Comparison of ENCODE assay signal across 11 cellular contexts in the genomic region with DNA sequence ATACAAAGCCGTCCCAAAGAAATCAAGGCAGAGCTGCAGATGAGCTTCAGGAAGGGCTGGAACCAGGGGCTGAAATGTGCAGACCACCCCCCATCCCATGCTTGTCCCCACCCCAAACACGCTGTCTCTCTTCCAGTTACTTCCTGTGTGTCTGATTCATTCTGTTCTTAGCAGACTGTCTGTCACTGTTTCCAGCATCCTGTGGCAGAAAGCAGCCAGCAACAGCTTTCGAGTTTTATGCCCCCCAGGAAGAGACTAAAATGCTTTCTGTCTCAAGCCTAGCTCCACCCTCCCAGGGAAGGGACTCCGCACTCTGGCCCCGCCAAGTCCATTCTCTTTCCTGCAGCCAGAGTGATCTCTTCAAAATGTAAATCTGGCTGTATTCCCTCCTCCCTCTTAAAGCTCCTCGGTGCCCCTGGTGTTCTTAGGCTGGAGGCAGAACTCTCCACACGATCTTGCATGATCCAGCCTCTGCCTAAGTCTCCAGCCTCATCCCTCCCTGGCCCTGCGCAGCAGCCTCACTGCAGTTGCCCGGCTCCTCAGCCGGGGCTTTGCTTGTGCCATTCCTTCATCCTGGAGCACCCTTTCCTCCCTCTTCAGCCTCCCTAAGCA. TPM values are rescaled to one million over a fixed set of nuclear protein-coding genes. Genes with fewer than 3 reads are reported as not detected.
DNase-seq lines count a peak whose midpoint lies in the region; ATAC-seq and TF ChIP-seq lines count a peak whose summit lies in the region.
"Had no signal": no experiment of that assay in that cellular context is flagged by ENCODE, and none has a peak within 500 bp of the region (broad histone marks: within the 10 kb centered on the region; RNA-seq: fewer than 3 reads in every experiment).

No MANE protein-coding gene starts in this region.

- TF ChIP-seq CTCF in WI38 (IDR thresholded peaks at IDR 0.05; ENCODE audit: low read depth, low read length), result no peak
- no peak for TF ChIP-seq CTCF in smooth muscle cell (IDR thresholded peaks at IDR 0.05; ENCODE audit: borderline replicate concordance, insufficient read depth, poor library complexity, severe bottlenecking)
- no peak for TF ChIP-seq CTCF in WERI-Rb-1 (IDR thresholded peaks at IDR 0.05; ENCODE audit: low read depth, low read length)

- DNase-seq in DMS 273 (lab: John Stamatoyannopoulos, UW; ENCODE audit: unreplicated experiment), result peak; percentile 46
- DNase-seq in DMS 273 treated with DMSO at 0.1 percent for 48 hours (lab: John Stamatoyannopoulos, UW), result no peak
- peak; percentile 58 for DNase-seq in fibroblast of gingiva (ENCODE audit: low read depth)
- no peak for DNase-seq in smooth muscle cell (lab: John Stamatoyannopoulos, UW; ENCODE audit: unreplicated experiment)
- no peak for DNase-seq in WERI-Rb-1
- no peak for DNase-seq in globus pallidus (ENCODE audit: low spot score)
- DNase-seq: nucleus accumbens, SIG-M5 had no signal

- H3K9me3 ChIP-seq in smooth muscle cell (replicated peaks; ENCODE audit: low read depth), result no peaks in the 10 kb centered on the region
- no peaks in the 10 kb centered on the region for H3K9me3 ChIP-seq in WERI-Rb-1 (ENCODE audit: severe bottlenecking)

- H3K4me1 ChIP-seq in smooth muscle cell (ENCODE audit: low read depth), result peaks cover 9% of the 10 kb centered on the region

- no peak for TF ChIP-seq POLR2A in GM18505 (IDR thresholded peaks at IDR 0.05; ENCODE audit: borderline replicate concordance, extremely low read depth, insufficient read depth, insufficient read length)

- no peaks in the 10 kb centered on the region for H4K20me1 ChIP-seq in smooth muscle cell (ENCODE audit: low read depth)

- peak overlapping the region; percentile 42 for H2AFZ ChIP-seq in smooth muscle cell (ENCODE audit: low read depth)

- no peaks in the 10 kb centered on the region for H3K36me3 ChIP-seq in smooth muscle cell (ENCODE audit: low read depth)
- no peaks in the 10 kb centered on the region for H3K36me3 ChIP-seq in WERI-Rb-1

- peak overlapping the region; percentile 23 for H3K9ac ChIP-seq in smooth muscle cell (ENCODE audit: low read depth)

- no peaks in the 10 kb centered on the region for H3F3A ChIP-seq in smooth muscle cell (ENCODE audit: low read depth)

- H3K4me2 ChIP-seq in smooth muscle cell, result peak overlapping the region; percentile 75

- H3K27ac ChIP-seq in smooth muscle cell (ENCODE audit: low read depth) (peak overlapping the region; percentile 37), WERI-Rb-1 (no peak overlapping the region)
- H3K27ac ChIP-seq: 22Rv1 had no signal

- H3K27me3 ChIP-seq in smooth muscle cell (ENCODE audit: low read depth) (no peaks in the 10 kb centered on the region), WERI-Rb-1 (ENCODE audit: insufficient read depth, low read depth, severe bottlenecking) (no peaks in the 10 kb centered on the region)

- 29% methylated on average over 10 of the region's 10 CpGs for WGBS in smooth muscle cell (ENCODE audit: low lambda C conversion rate)

- ATAC-seq in GM18505 (IDR thresholded peaks at IDR 0.05; ENCODE audit: unreplicated experiment), result no peak

- peaks cover 5% of the 10 kb centered on the region for H3K79me2 ChIP-seq in smooth muscle cell (ENCODE audit: low read depth)

- H3K4me3 ChIP-seq in WI38 (ENCODE audit: low read depth, low read length), result peak overlapping the region; percentile 40
- H3K4me3 ChIP-seq in smooth muscle cell, result no peak overlapping the region
- no peak overlapping the region for H3K4me3 ChIP-seq in WERI-Rb-1 (ENCODE audit: low read depth, low read length)

RNA-seq across cellular contexts. Expression of a gene that starts 41.5 kb away (rescaled TPM):
- 6.1 and 9.9 TPM in 2 replicates for total RNA-seq in smooth muscle cell
- 6.3 and 7.3 TPM in 2 replicates for polyA plus RNA-seq in smooth muscle cell

Comparison
In these comparisons a context has a peak if more than half of its experiments do, and no peak if none do; other contexts are left out.
1. DNase-seq: peak in DMS 273 (single experiment) and fibroblast of gingiva (single experiment); none in DMS 273 treated with DMSO at 0.1 percent for 48 hours (single experiment), smooth muscle cell (single experiment), WERI-Rb-1 (single experiment) and globus pallidus (single experiment).